In genomic region chr11:44030276-44030932, GRCh38 we compare ENCODE assay signal across 10 cellular contexts. TPM values are rescaled to one million over a fixed set of nuclear protein-coding genes. Genes with fewer than 3 reads are reported as not detected.
DNase-seq lines count a peak whose midpoint lies in the region; ATAC-seq and TF ChIP-seq lines count a peak whose summit lies in the region.
"Had no signal": no experiment of that assay in that cellular context is flagged by ENCODE, and none has a peak within 500 bp of the region (broad histone marks: within the 10 kb centered on the region; RNA-seq: fewer than 3 reads in every experiment).

No MANE protein-coding gene starts in this region.

- no peaks in the 10 kb centered on the region for H3K79me1 ChIP-seq in mesenchymal stem cell (replicated peaks; ENCODE audit: low read length, poor library complexity, severe bottlenecking)

- H3K27me3 Mint-ChIP-seq in endodermal cell (ENCODE audit: insufficient read depth): peaks cover 4% of the 10 kb centered on the region

- H2BK15ac ChIP-seq in mesenchymal stem cell (ENCODE audit: low read depth, poor library complexity, severe bottlenecking): peak overlapping the region; percentile 80

- peaks cover 15% of the 10 kb centered on the region for H3K9me3 Mint-ChIP-seq in endodermal cell

- H3K18ac ChIP-seq in mesenchymal stem cell (ENCODE audit: low read depth in 1 of 2, low read length in 2 of 2): peak overlapping the region in 1 of 2 experiments; percentile 86

- peak overlapping the region; percentile 76 for H2BK120ac ChIP-seq in mesenchymal stem cell (ENCODE audit: low read depth, low read length)

- H3K36me3 ChIP-seq in endodermal cell (ENCODE audit: control insufficient read depth, insufficient read depth, low read length): no peaks in the 10 kb centered on the region
- H3K36me3 ChIP-seq in mesenchymal stem cell (ENCODE audit: control insufficient read depth in 1 of 2, insufficient read depth in 2 of 2, low read depth in 1 of 2, low read length in 2 of 2): no peaks in the 10 kb centered on the region
- H3K36me3 ChIP-seq in thyroid gland: no peaks in the 10 kb centered on the region

- no peak overlapping the region for H2BK12ac ChIP-seq in mesenchymal stem cell (ENCODE audit: low read length in 2 of 2)

- H2AK5ac ChIP-seq in mesenchymal stem cell (ENCODE audit: low read length, severe bottlenecking): no peak overlapping the region

- intact Hi-C loops in thyroid gland (cut with DNase I): loop anchor here (10.0 kb wide), 1 partner anchor 136 kb away; no protein-coding TSS in a partner anchor

- H3K27ac ChIP-seq in endodermal cell (ENCODE audit: low read depth, low read length) (peak overlapping the region; percentile 21), mesenchymal stem cell (ENCODE audit: low read length, poor library complexity, severe bottlenecking) (no peak overlapping the region), thyroid gland (peak overlapping the region; percentile 63 to 76 (median 69))

- ATAC-seq in GM18498 (IDR thresholded peaks at IDR 0.05; ENCODE audit: unreplicated experiment) (no peak), HG03097 (IDR thresholded peaks at IDR 0.05; ENCODE audit: low FRiP score, unreplicated experiment) (no peak)

- DNase-seq in OCI-M1 (lab: John Stamatoyannopoulos, UW): peak; percentile 13
- DNase-seq in endodermal cell: peak; percentile 73
- DNase-seq in mesenchymal stem cell: peak; percentile 95
- no peak for DNase-seq in thyroid gland
- no peak for DNase-seq in stimulated activated CD4-positive, alpha-beta T cell treated with anti-CD3 and anti-CD28 coated beads, Interleukin-2, amount 100 ng/mL, for 48 hours
- no peak for DNase-seq in activated gamma-delta T cell (lab: John Stamatoyannopoulos, UW)
- DNase-seq: NCI-H1048 had no signal

- no peaks in the 10 kb centered on the region for H3K36me3 Mint-ChIP-seq in endodermal cell (ENCODE audit: low read depth)

- TF ChIP-seq CTCF in endodermal cell (conservative IDR thresholded peaks at IDR 0.05): no peak
- TF ChIP-seq CTCF in thyroid gland (IDR thresholded peaks at IDR 0.05): no peak

- H3K23ac ChIP-seq in mesenchymal stem cell (ENCODE audit: low read length in 2 of 2): no peak overlapping the region

- H3K14ac ChIP-seq in mesenchymal stem cell (ENCODE audit: low read length in 2 of 2): no peak overlapping the region

- H3K9me3 ChIP-seq in endodermal cell (ENCODE audit: control insufficient read depth, low read length): peaks cover 13% of the 10 kb centered on the region
- peaks cover 15% of the 10 kb centered on the region for H3K9me3 ChIP-seq in mesenchymal stem cell (ENCODE audit: control insufficient read depth, low read length)
- peaks cover 4% of the 10 kb centered on the region for H3K9me3 ChIP-seq in thyroid gland

- H3K9ac ChIP-seq in endodermal cell (ENCODE audit: extremely low read depth, low read length, poor library complexity, severe bottlenecking) (no peak overlapping the region), mesenchymal stem cell (ENCODE audit: low read length) (peak overlapping the region; percentile 92)

- no peak overlapping the region for H4K91ac ChIP-seq in mesenchymal stem cell (ENCODE audit: low read length)

- no peak for TF ChIP-seq POLR2A in thyroid gland (IDR thresholded peaks at IDR 0.05)

- no peaks in the 10 kb centered on the region for H3K4me1 ChIP-seq in endodermal cell (ENCODE audit: control insufficient read depth, insufficient read depth, low read length)
- H3K4me1 ChIP-seq in mesenchymal stem cell (ENCODE audit: control insufficient read depth, insufficient read depth, low read depth, low read length): peaks cover 6% of the 10 kb centered on the region
- H3K4me1 ChIP-seq in thyroid gland: peaks cover 0 to 13% of the 10 kb centered on the region in 2 donors

- no peak overlapping the region for H3K4me2 ChIP-seq in mesenchymal stem cell (ENCODE audit: low read length, poor library complexity, severe bottlenecking)

- H3K4me1 Mint-ChIP-seq in endodermal cell: peaks cover 15% of the 10 kb centered on the region

- 28% methylated on average over 5 of the region's 5 CpGs; no CpG with 5 or more reads in 1 of the 2 experiments for WGBS in endodermal cell (ENCODE audit: insufficient coverage in 1 of 2, insufficient read length in 1 of 2), 2 experiments
- 13% methylated on average over 5 of the region's 5 CpGs for WGBS in mesenchymal stem cell
- 35 to 38% methylated on average over 5 of the region's 5 CpGs for WGBS in thyroid gland, 2 donors

- H4K8ac ChIP-seq in mesenchymal stem cell (ENCODE audit: low read length): peak overlapping the region; percentile 45

- H3K4me3 Mint-ChIP-seq in endodermal cell: no peak overlapping the region

- H2AFZ ChIP-seq in mesenchymal stem cell (ENCODE audit: low read depth, low read length): no peak overlapping the region

- peak overlapping the region; percentile 59 for H3K27ac Mint-ChIP-seq in endodermal cell

- H3K27me3 ChIP-seq in endodermal cell (ENCODE audit: control insufficient read depth, insufficient read depth, low read length, poor library complexity, severe bottlenecking) (no peaks in the 10 kb centered on the region), mesenchymal stem cell (ENCODE audit: control insufficient read depth in 1 of 2, insufficient read depth in 1 of 2, low read length in 2 of 2) (peaks cover 0 to 60% of the 10 kb centered on the region in 2 experiments), thyroid gland (no peaks in the 10 kb centered on the region)

- H3K4ac ChIP-seq in mesenchymal stem cell (ENCODE audit: low read depth in 1 of 2, low read length in 2 of 2): no peak overlapping the region

- no peak overlapping the region for H2BK5ac ChIP-seq in mesenchymal stem cell (ENCODE audit: low read depth, low read length, poor library complexity, severe bottlenecking)

- no peak overlapping the region for H3K4me3 ChIP-seq in endodermal cell (ENCODE audit: low read length)
- H3K4me3 ChIP-seq in mesenchymal stem cell (ENCODE audit: insufficient read depth in 1 of 2, low read depth in 1 of 2, low read length in 2 of 2): no peak overlapping the region
- no peak overlapping the region for H3K4me3 ChIP-seq in thyroid gland (replicated peaks in 1 of 3)

RNA-seq across cellular contexts. Expression of gene ACCSL, which starts 17.4 kb away (rescaled TPM):
- total RNA-seq in endodermal cell (not detected), thyroid gland (not detected)
- not detected for polyA plus RNA-seq in endodermal cell (2013, experiment 1 of 2)
- not detected for polyA plus RNA-seq in endodermal cell (2013, experiment 2 of 2)
- not detected for polyA plus RNA-seq in mesenchymal stem cell (2013, experiment 1 of 2)
- polyA plus RNA-seq in mesenchymal stem cell (2013, experiment 2 of 2): not detected
- total RNA-seq: T-helper 2 cell treated with Interferon-gamma antibody and Interleukin-4, amounts not matched to agents 100 ng/mL and 5 ng/mL, for 36 hours had no signal

RNA-seq across cellular contexts. Expression of gene ACCS, which starts 35.7 kb away (rescaled TPM):
- total RNA-seq in endodermal cell (10 to 100 TPM; 10.6 to 16.6 TPM), thyroid gland (10 to 100 TPM; 14.4 to 23.2 (median 20.1) TPM)
- 5.1 TPM for polyA plus RNA-seq in endodermal cell (2013, experiment 1 of 2)
- 5.1 TPM for polyA plus RNA-seq in endodermal cell (2013, experiment 2 of 2)
- polyA plus RNA-seq in mesenchymal stem cell (2013, experiment 1 of 2): 7.4 TPM
- 7.0 TPM for polyA plus RNA-seq in mesenchymal stem cell (2013, experiment 2 of 2)

Comparison
In these comparisons a context has a peak if more than half of its experiments do, and no peak if none do; other contexts are left out.
1. DNase-seq: peak in OCI-M1 (single experiment), endodermal cell (single experiment) and mesenchymal stem cell (single experiment); none in thyroid gland (0 of 2), stimulated activated CD4-positive, alpha-beta T cell treated with anti-CD3 and anti-CD28 coated beads, Interleukin-2, amount 100 ng/mL, for 48 hours (0 of 2) and activated gamma-delta T cell (single experiment).